ENCODE assay signal across 19 cellular contexts in genomic region chr6:150492941-150493340, GRCh38.
DNase-seq lines count a peak whose midpoint lies in the region; ATAC-seq, FAIRE-seq and TF ChIP-seq lines count a peak whose summit lies in the region.
"Had no signal": no experiment of that assay in that cellular context is flagged by ENCODE, and none has a peak within 500 bp of the region (broad histone marks: within the 10 kb centered on the region; RNA-seq: fewer than 3 reads in every experiment).

No MANE protein-coding gene starts in this region.

- intact Hi-C loops in sciatic nerve (cut with DNase I): no loop called here

- TF ChIP-seq POLR2A in H54 (IDR thresholded peaks at IDR 0.05; ENCODE audit: low read depth, low read length): no peak

- ATAC-seq in HG02610 (IDR thresholded peaks at IDR 0.05; ENCODE audit: unreplicated experiment) (no peak), sciatic nerve (no peak)

- FAIRE-seq in H54 (lab: Jason Lieb, UNC) (no peak), RCC 7860 (lab: Jason Lieb, UNC) (no peak)
- FAIRE-seq: GM12878 had no signal

- peak; percentile 34 for DNase-seq in H54 (ENCODE audit: insufficient read length, low spot score)
- peak; percentile 87 for DNase-seq in RCC 7860 (ENCODE audit: low spot score)
- DNase-seq in dermis blood vessel endothelial cell: peak; percentile 95
- peak; percentile 29 to 94 for DNase-seq in lung microvascular endothelial cell (ENCODE audit: low read depth in 2 of 2)
- no peak for DNase-seq in middle frontal gyrus (ENCODE audit: extremely low spot score, low spot score)
- no peak for DNase-seq in sciatic nerve (ENCODE audit: low spot score)
- no peak for DNase-seq in NCI-H524 (lab: John Stamatoyannopoulos, UW)
- DNase-seq: colonic mucosa; EL; foreskin fibroblast; immature natural killer cell; naive B cell; NCI-H1105 treated with DMSO at 0.1 percent for 48 hours; NCI-H446 treated with DMSO at 0.1 percent for 48 hours; retina; stimulated activated naive CD4-positive, alpha-beta T cell; uterus had no signal

Comparison
In these comparisons a context has a peak if more than half of its experiments do, and no peak if none do; other contexts are left out.
1. DNase-seq: peak in H54 (single experiment), RCC 7860 (single experiment), dermis blood vessel endothelial cell (single experiment) and lung microvascular endothelial cell (2 of 2); none in middle frontal gyrus (single experiment), sciatic nerve (single experiment) and NCI-H524 (0 of 2).